ENCODE assay signal across 1 cellular context in the genomic region with DNA sequence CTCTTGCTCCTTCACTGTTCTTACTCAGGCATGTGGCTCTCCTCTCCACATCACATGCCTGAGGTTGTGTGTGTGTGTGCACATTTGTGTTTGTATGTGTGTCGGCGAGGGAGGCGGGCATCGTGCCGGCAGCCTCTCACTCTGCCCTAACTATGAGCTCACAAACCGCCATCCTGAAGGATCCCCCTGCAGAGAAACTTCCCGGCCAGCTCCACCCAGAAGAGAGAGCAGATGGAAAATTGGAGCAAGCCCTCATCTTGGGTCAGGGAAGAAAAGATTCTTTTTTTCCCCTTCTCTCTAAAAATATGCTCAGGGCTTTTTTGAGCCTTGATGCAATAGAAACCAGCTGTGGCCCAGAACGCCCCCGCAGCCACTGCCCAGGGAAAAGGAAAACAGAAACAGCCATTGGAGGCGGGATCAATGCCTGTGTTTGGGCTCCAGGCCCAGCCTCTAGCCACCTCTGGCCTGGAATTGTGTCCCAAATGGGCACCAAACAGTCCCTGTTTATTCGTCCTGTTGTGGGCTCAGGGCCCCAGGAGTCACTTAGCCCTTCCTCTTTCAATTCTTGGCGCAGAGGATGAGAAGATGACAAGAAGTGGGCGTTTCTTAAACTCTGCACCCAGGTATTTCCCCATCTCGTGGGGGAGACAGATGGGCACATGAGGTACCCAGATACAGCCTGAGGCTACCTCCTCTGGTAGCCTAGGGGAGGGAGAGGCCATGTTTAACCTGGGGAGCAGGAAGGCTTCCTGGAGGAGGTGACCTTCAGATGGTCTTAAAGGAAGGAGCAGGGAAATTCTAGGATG.
A peak's percentile ranks its signal among the peaks of the same experiment; 100 is the strongest.
TF ChIP-seq lines count a peak whose summit lies in the region.

No MANE protein-coding gene starts in this region.

TF ChIP-seq in GM12878, 131 proteins besides CTCF, POLR2A, EP300 and RAD21 (continued from another document):
- TF ChIP-seq, protein P1, sequence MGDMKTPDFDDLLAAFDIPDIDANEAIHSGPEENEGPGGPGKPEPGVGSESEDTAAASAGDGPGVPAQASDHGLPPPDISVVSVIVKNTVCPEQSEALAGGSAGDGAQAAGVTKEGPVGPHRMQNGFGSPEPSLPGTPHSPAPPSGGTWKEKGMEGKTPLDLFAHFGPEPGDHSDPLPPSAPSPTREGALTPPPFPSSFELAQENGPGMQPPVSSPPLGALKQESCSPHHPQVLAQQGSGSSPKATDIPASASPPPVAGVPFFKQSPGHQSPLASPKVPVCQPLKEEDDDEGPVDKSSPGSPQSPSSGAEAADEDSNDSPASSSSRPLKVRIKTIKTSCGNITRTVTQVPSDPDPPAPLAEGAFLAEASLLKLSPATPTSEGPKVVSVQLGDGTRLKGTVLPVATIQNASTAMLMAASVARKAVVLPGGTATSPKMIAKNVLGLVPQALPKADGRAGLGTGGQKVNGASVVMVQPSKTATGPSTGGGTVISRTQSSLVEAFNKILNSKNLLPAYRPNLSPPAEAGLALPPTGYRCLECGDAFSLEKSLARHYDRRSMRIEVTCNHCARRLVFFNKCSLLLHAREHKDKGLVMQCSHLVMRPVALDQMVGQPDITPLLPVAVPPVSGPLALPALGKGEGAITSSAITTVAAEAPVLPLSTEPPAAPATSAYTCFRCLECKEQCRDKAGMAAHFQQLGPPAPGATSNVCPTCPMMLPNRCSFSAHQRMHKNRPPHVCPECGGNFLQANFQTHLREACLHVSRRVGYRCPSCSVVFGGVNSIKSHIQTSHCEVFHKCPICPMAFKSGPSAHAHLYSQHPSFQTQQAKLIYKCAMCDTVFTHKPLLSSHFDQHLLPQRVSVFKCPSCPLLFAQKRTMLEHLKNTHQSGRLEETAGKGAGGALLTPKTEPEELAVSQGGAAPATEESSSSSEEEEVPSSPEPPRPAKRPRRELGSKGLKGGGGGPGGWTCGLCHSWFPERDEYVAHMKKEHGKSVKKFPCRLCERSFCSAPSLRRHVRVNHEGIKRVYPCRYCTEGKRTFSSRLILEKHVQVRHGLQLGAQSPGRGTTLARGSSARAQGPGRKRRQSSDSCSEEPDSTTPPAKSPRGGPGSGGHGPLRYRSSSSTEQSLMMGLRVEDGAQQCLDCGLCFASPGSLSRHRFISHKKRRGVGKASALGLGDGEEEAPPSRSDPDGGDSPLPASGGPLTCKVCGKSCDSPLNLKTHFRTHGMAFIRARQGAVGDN (IDR thresholded peaks at IDR 0.05): no peak
- no peak for TF ChIP-seq JUND (IDR thresholded peaks at IDR 0.05; ENCODE audit: low read depth, low read length)
- TF ChIP-seq MTA2 (IDR thresholded peaks at IDR 0.05; ENCODE audit: low read depth): 0 out of 2 replicates have a peak, but pooled peaks have one; percentile 41
- no peak for TF ChIP-seq RFX5 (IDR thresholded peaks at IDR 0.05; ENCODE audit: low read depth, low read length)
- no peak for TF ChIP-seq ESRRA (IDR thresholded peaks at IDR 0.05; ENCODE audit: low read length)
- TF ChIP-seq POU2F2 (IDR thresholded peaks at IDR 0.05; ENCODE audit: borderline replicate concordance, low read depth, low read length): no peak
- no peak for TF ChIP-seq SMARCA5 (IDR thresholded peaks at IDR 0.05)
- TF ChIP-seq, protein P2, sequence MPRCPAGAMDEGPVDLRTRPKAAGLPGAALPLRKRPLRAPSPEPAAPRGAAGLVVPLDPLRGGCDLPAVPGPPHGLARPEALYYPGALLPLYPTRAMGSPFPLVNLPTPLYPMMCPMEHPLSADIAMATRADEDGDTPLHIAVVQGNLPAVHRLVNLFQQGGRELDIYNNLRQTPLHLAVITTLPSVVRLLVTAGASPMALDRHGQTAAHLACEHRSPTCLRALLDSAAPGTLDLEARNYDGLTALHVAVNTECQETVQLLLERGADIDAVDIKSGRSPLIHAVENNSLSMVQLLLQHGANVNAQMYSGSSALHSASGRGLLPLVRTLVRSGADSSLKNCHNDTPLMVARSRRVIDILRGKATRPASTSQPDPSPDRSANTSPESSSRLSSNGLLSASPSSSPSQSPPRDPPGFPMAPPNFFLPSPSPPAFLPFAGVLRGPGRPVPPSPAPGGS (IDR thresholded peaks at IDR 0.05; ENCODE audit: borderline replicate concordance, insufficient read depth, low read depth, low read length, poor library complexity, severe bottlenecking): no peak
- no peak for TF ChIP-seq NR2C1 (IDR thresholded peaks at IDR 0.05)
- TF ChIP-seq, protein P3, sequence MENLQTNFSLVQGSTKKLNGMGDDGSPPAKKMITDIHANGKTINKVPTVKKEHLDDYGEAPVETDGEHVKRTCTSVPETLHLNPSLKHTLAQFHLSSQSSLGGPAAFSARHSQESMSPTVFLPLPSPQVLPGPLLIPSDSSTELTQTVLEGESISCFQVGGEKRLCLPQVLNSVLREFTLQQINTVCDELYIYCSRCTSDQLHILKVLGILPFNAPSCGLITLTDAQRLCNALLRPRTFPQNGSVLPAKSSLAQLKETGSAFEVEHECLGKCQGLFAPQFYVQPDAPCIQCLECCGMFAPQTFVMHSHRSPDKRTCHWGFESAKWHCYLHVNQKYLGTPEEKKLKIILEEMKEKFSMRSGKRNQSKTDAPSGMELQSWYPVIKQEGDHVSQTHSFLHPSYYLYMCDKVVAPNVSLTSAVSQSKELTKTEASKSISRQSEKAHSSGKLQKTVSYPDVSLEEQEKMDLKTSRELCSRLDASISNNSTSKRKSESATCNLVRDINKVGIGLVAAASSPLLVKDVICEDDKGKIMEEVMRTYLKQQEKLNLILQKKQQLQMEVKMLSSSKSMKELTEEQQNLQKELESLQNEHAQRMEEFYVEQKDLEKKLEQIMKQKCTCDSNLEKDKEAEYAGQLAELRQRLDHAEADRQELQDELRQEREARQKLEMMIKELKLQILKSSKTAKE (IDR thresholded peaks at IDR 0.05; ENCODE audit: low read depth, poor library complexity, severe bottlenecking): no peak
TF ChIP-seq in GM12878: peak in this region for 12.
